In the genomic region with DNA sequence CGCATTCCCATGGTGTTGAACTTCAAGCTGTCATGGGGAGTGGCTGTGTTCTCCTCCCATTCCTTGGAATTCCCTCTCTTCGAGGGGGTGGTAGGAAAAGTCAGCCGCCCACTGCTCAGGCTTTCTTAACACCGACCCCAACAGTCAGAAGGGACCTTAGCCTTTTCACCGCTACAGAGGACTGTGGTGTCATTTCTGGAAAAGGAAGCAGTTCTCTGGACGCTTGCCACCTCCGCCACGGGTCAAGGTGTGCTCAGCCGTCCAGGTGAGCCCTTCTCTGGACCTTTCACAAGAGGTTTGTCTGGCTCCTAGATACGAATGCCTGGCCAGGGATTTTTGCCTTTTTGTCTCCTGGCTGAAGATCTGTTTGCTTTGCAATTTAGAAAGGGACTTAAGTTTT, we compare ENCODE assay signal across 17 cellular contexts. TPM values are rescaled to one million over a fixed set of nuclear protein-coding genes. Genes with fewer than 3 reads are reported as not detected.
DNase-seq lines count a peak whose midpoint lies in the region; ATAC-seq and TF ChIP-seq lines count a peak whose summit lies in the region.
"Had no signal": no experiment of that assay in that cellular context is flagged by ENCODE, and none has a peak within 500 bp of the region (broad histone marks: within the 10 kb centered on the region; RNA-seq: fewer than 3 reads in every experiment).

No MANE protein-coding gene starts in this region.

- WGBS in adrenal gland, 4 donors, result 79 to 84% (median 82%) methylated on average over 10 of the region's 10 CpGs

- H3K27ac ChIP-seq in breast epithelium (peak overlapping the region; percentile 50 to 52), coronary artery (no peak overlapping the region), adrenal gland (no peak overlapping the region), substantia nigra (ENCODE audit: low read depth, low read length, poor library complexity, severe bottlenecking) (no peak overlapping the region)
- H3K27ac ChIP-seq: BLaER1 treated with 17β-estradiol and CSF1 and Interleukin-3, amounts not matched to agents 10 nM and 100 nM had no signal

- no peak for TF ChIP-seq CTCF in breast epithelium (IDR thresholded peaks at IDR 0.05)
- TF ChIP-seq CTCF in MCF 10A (IDR thresholded peaks at IDR 0.05; ENCODE audit: unreplicated experiment), result no peak
- no peak for TF ChIP-seq CTCF in coronary artery (IDR thresholded peaks at IDR 0.05)
- TF ChIP-seq CTCF in adrenal gland (IDR thresholded peaks at IDR 0.05), result no peak

- H3K9me3 ChIP-seq in breast epithelium (no peaks in the 10 kb centered on the region), adrenal gland (replicated peaks in 1 of 3) (no peaks in the 10 kb centered on the region)
- H3K9me3 ChIP-seq: BLaER1 treated with 17β-estradiol and CSF1 and Interleukin-3, amounts not matched to agents 10 nM and 100 nM had no signal

- H3K27me3 ChIP-seq in breast epithelium (no peaks in the 10 kb centered on the region), adrenal gland (peaks cover 10% of the 10 kb centered on the region)
- H3K27me3 ChIP-seq: BLaER1 treated with 17β-estradiol and CSF1 and Interleukin-3, amounts not matched to agents 10 nM and 100 nM had no signal

- CTCF ChIA-PET in MCF 10A (lab: Yijun Ruan, JAX), result no interaction called here

- POLR2A ChIA-PET in MCF 10A (lab: Yijun Ruan, JAX), result no interaction called here

- no peaks in the 10 kb centered on the region for H3K27me3 Mint-ChIP-seq in MCF 10A (ENCODE audit: insufficient read depth, unreplicated experiment)
- H3K27me3 Mint-ChIP-seq in stimulated activated memory B cell treated with anti-CD40 and anti-IgM and Interleukin-4, amounts not matched to agents 10 μg/mL and 1 μg/mL and 100 μg/mL, for 72 hours, result peaks cover 48% of the 10 kb centered on the region

- no peak for ATAC-seq in stimulated activated memory B cell treated with anti-CD40 and anti-IgM and Interleukin-4, amounts not matched to agents 10 μg/mL and 1 μg/mL and 100 μg/mL, for 72 hours
- ATAC-seq: GM12878, HepG2 had no signal

- H3K4me1 Mint-ChIP-seq in MCF 10A (ENCODE audit: insufficient read depth, unreplicated experiment), result peaks cover 22% of the 10 kb centered on the region
- peaks cover 9% of the 10 kb centered on the region for H3K4me1 Mint-ChIP-seq in stimulated activated memory B cell treated with anti-CD40 and anti-IgM and Interleukin-4, amounts not matched to agents 10 μg/mL and 1 μg/mL and 100 μg/mL, for 72 hours

- H3K4me1 ChIP-seq in breast epithelium (peaks cover 4% of the 10 kb centered on the region in 2 donors), adrenal gland (replicated peaks in 1 of 2) (no peaks in the 10 kb centered on the region)

- H3K4me3 ChIP-seq in breast epithelium (no peak overlapping the region), coronary artery (no peak overlapping the region), adrenal gland (no peak overlapping the region)
- H3K4me3 ChIP-seq: BLaER1 treated with 17β-estradiol and CSF1 and Interleukin-3, amounts not matched to agents 10 nM and 100 nM; GM12878 had no signal

- no peaks in the 10 kb centered on the region for H3K36me3 Mint-ChIP-seq in MCF 10A (ENCODE audit: insufficient read depth, unreplicated experiment)
- H3K36me3 Mint-ChIP-seq in stimulated activated memory B cell treated with anti-CD40 and anti-IgM and Interleukin-4, amounts not matched to agents 10 μg/mL and 1 μg/mL and 100 μg/mL, for 72 hours, result no peaks in the 10 kb centered on the region
- H3K36me3 Mint-ChIP-seq: CD4-positive, CD25-positive, alpha-beta regulatory T cell had no signal

- no TSS peak for BruUV-seq in MCF 10A (replicated peaks; lab: Mats Ljungman, UMichigan)

- no peak overlapping the region for H3K27ac Mint-ChIP-seq in MCF 10A (ENCODE audit: low read depth, unreplicated experiment)
- H3K27ac Mint-ChIP-seq in stimulated activated memory B cell treated with anti-CD40 and anti-IgM and Interleukin-4, amounts not matched to agents 10 μg/mL and 1 μg/mL and 100 μg/mL, for 72 hours, result no peak overlapping the region
- H3K27ac Mint-ChIP-seq: CD4-positive, CD25-positive, alpha-beta regulatory T cell had no signal

- no peak overlapping the region for H3K4me3 Mint-ChIP-seq in MCF 10A (ENCODE audit: unreplicated experiment)
- no peak overlapping the region for H3K4me3 Mint-ChIP-seq in stimulated activated memory B cell treated with anti-CD40 and anti-IgM and Interleukin-4, amounts not matched to agents 10 μg/mL and 1 μg/mL and 100 μg/mL, for 72 hours
- H3K4me3 Mint-ChIP-seq: CD4-positive, CD25-positive, alpha-beta regulatory T cell had no signal

- H3K9me3 Mint-ChIP-seq in MCF 10A (ENCODE audit: unreplicated experiment), result no peaks in the 10 kb centered on the region
- no peaks in the 10 kb centered on the region for H3K9me3 Mint-ChIP-seq in stimulated activated memory B cell treated with anti-CD40 and anti-IgM and Interleukin-4, amounts not matched to agents 10 μg/mL and 1 μg/mL and 100 μg/mL, for 72 hours

- H3K36me3 ChIP-seq in breast epithelium (no peaks in the 10 kb centered on the region), adrenal gland (replicated peaks in 1 of 2) (no peaks in the 10 kb centered on the region)
- H3K36me3 ChIP-seq: BLaER1 treated with 17β-estradiol and CSF1 and Interleukin-3, amounts not matched to agents 10 nM and 100 nM had no signal

- no peak for TF ChIP-seq POLR2A in breast epithelium (IDR thresholded peaks at IDR 0.05)
- TF ChIP-seq POLR2A in adrenal gland (IDR thresholded peaks at IDR 0.05), result no peak

- intact Hi-C loops in breast epithelium (cut with DNase I; ENCODE audit: low total_unique reads) (no loop called here), MCF 10A (cut with micrococcal nuclease) (no loop called here), adrenal gland (cut with DNase I) (no loop called here)

- DNase-seq in breast epithelium (ENCODE audit: low spot score in 2 of 2), result peak in 1 of 2 donors; percentile 60
- no peak for DNase-seq in MCF 10A (ENCODE audit: unreplicated experiment)
- peak; percentile 56 for DNase-seq in coronary artery (ENCODE audit: low spot score)
- DNase-seq in mucosa of gallbladder (ENCODE audit: low spot score), result peak; percentile 44
- DNase-seq in adrenal gland, result no peak
- no peak for DNase-seq in SKM-1 (lab: John Stamatoyannopoulos, UW; ENCODE audit: unreplicated experiment)
- no peak for DNase-seq in substantia nigra (lab: John Stamatoyannopoulos, UW)
- DNase-seq: ACHN; CD4-positive, CD25-positive, alpha-beta regulatory T cell; DMS53; HCEC 1CT had no signal

RNA-seq across cellular contexts. Expression of gene CLIC6, which starts 31.8 kb away (rescaled TPM):
- total RNA-seq in breast epithelium (10 to 100 TPM in 2 of 3 donors, 1 to 10 TPM in 1; 10.0 to 34.1 (median 14.4) TPM), MCF 10A (2022) (not detected in 2 replicates), mucosa of gallbladder (30.3 TPM), adrenal gland (under 1 TPM in 5 of 8 donors, not detected in 3; 0.07 to 0.41 (median 0.21) TPM)
- under 1 TPM in 2 of 3 donors, not detected in 1; 0.24 to 0.32 TPM for polyA plus RNA-seq in adrenal gland
- total RNA-seq: A172; CD4-positive, CD25-positive, alpha-beta regulatory T cell; H4; HepG2 had no signal
- polyA plus RNA-seq: CD4-positive, CD25-positive, alpha-beta regulatory T cell; HepG2 had no signal

Comparison
In these comparisons a context has a peak if more than half of its experiments do, and no peak if none do; other contexts are left out.
1. RNA of gene CLIC6, which starts 31.8 kb away (total RNA-seq): 30.3 TPM in mucosa of gallbladder (single experiment) and 10.0 to 34.1 TPM in breast epithelium; 0.07 to 0.41 TPM in adrenal gland and not detected in MCF 10A; every median in the first group is over 4 times any median in the second.
2. DNase-seq: peak in coronary artery (single experiment) and mucosa of gallbladder (single experiment); none in MCF 10A (single experiment), adrenal gland (0 of 7), SKM-1 (single experiment) and substantia nigra (0 of 49).
3. H3K27ac ChIP-seq: peak in breast epithelium (2 of 2); none in coronary artery (0 of 2), adrenal gland (0 of 5) and substantia nigra (single experiment).